1 cellular context compared by ENCODE assay signal in genomic region chrX:86047174-86047991, GRCh38.
TF ChIP-seq lines count a peak whose summit lies in the region.

Gene CHM, minus strand, starts transcription at chrX:86047558. Its CDS starts 26 bp downstream, at chrX:86047532.

TF ChIP-seq in HCT116, 20 proteins besides CTCF, POLR2A, EP300 and RAD21 (continued from another document):
- no peak for TF ChIP-seq REST (IDR thresholded peaks at IDR 0.05; ENCODE audit: low read depth)
- 0 out of 2 replicates have a peak, but pooled peaks have one; percentile 39 for TF ChIP-seq SRF (IDR thresholded peaks at IDR 0.05; ENCODE audit: low read depth)
- no peak for TF ChIP-seq ZFX (IDR thresholded peaks at IDR 0.05)
